In the genomic region with DNA sequence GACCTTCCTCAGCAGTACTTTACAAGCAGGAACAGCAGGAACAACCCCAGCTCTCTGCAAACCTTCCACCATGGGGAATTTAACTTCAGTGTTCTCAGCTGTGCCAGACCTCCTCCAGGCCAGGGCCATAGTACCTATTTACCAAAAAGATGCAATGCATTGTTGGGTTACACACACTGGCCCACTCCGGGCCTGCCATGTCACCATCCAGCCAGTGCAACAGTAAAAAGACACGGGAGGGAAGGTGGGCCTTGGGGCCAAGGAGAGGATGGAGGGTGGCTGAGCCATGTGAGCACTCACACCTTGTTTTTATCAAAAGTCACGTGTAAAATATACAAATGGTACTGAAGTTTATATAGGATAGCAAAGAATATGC, we compare ENCODE assay signal across 24 cellular contexts.
"Had no signal": no experiment of that assay in that cellular context is flagged by ENCODE, and none has a peak within 500 bp of the region (broad histone marks: within the 10 kb centered on the region; RNA-seq: fewer than 3 reads in every experiment).

No MANE protein-coding gene starts in this region.

- H3K36me3 ChIP-seq: left lung, lower lobe of right lung, neutrophil, ovary, right atrium auricular region, right lobe of liver, stomach, thyroid gland, transverse colon, upper lobe of right lung, uterus had no signal

- H3K9me3 ChIP-seq: lower lobe of right lung, neutrophil, right atrium auricular region, right lobe of liver, testis, thyroid gland, upper lobe of right lung, uterus had no signal

- H3K4me3 ChIP-seq: left lung, lower lobe of right lung, ovary, right atrium auricular region, right lobe of liver, smooth muscle cell, stomach, testis, thyroid gland, transverse colon, upper lobe of right lung, uterus had no signal

- ATAC-seq: left colon; left lung; lower lobe of right lung; naive thymus-derived CD8-positive, alpha-beta T cell; right lobe of liver; stimulated activated naive B cell treated with anti-CD40 and anti-IgM and Interleukin-4, amounts not matched to agents 10 μg/mL and 1 μg/mL and 100 μg/mL, for 72 hours; stimulated activated naive CD8-positive, alpha-beta T cell treated with anti-CD3 and anti-CD28 coated beads, Interleukin-15, Interleukin-2, amounts not matched to agents 100 U/mL and 50 U/mL, for 24 hours; upper lobe of right lung had no signal

- H3K4me2 ChIP-seq: smooth muscle cell had no signal

- H3K27me3 ChIP-seq: left lung, neutrophil, ovary, right atrium auricular region, right lobe of liver, stomach, testis, thyroid gland, transverse colon, upper lobe of right lung, uterus had no signal

- DNase-seq: hippocampal formation; immature natural killer cell; kidney; left colon; left lung; lower lobe of right lung; mammary epithelial cell; mesenchymal stem cell; naive thymus-derived CD8-positive, alpha-beta T cell; ovary; right lobe of liver; stimulated activated CD4-positive, alpha-beta T cell treated with anti-CD3 and anti-CD28 coated beads, Interleukin-1b, Interleukin-23, amount 100 ng/mL, for 48 hours; stimulated activated CD4-positive, alpha-beta T cell treated with anti-CD3 and anti-CD28 coated beads, Interleukin-4, amount 100 ng/mL, for 1 hour; stimulated activated naive B cell treated with anti-CD40 and anti-IgM and Interleukin-4, amounts not matched to agents 10 μg/mL and 1 μg/mL and 100 μg/mL, for 72 hours; stimulated activated naive CD8-positive, alpha-beta T cell treated with anti-CD3 and anti-CD28 coated beads, Interleukin-15, Interleukin-2, amounts not matched to agents 100 U/mL and 50 U/mL, for 24 hours; stomach; testis; thyroid gland; transverse colon; upper lobe of right lung; uterus had no signal

- H3K27ac ChIP-seq: left lung, lower lobe of right lung, neutrophil, ovary, right atrium auricular region, right lobe of liver, stomach, testis, thyroid gland, transverse colon, upper lobe of right lung, uterus had no signal

- FAIRE-seq: kidney had no signal

- H3K4me1 ChIP-seq: left lung, lower lobe of right lung, right atrium auricular region, right lobe of liver, stomach, testis, thyroid gland, transverse colon, upper lobe of right lung, uterus had no signal
